Comparison of ENCODE assay signal across 16 cellular contexts in the genomic region with DNA sequence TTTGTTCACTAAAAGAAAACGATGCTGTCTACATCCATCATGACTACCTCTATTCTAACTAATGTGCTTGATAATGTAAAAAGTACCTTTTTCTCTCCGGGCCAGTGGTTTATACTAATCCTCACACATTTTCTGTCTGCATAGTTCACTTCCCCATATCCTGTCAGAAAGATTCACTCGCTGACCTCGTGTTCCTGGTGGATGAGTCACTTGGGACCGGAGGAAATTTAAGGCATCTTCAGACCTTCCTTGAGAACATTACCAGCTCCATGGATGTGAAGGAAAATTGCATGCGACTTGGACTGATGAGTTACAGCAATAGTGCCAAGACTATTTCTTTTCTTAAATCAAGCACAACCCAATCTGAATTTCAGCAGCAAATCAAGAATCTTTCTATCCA. TPM values are rescaled to one million over a fixed set of nuclear protein-coding genes. Genes with fewer than 3 reads are reported as not detected.
"Had no signal": no experiment of that assay in that cellular context is flagged by ENCODE, and none has a peak within 500 bp of the region (broad histone marks: within the 10 kb centered on the region; RNA-seq: fewer than 3 reads in every experiment).

No MANE protein-coding gene starts in this region.

- H3K4me3 ChIP-seq: colonic mucosa, left lung, psoas muscle had no signal

- H3K27ac Mint-ChIP-seq: activated CD8-positive, alpha-beta memory T cell treated with anti-CD3 and anti-CD28 coated beads, Interleukin-2, amount 10 ng/mL, durations not matched to agents 7 days and 5 days; activated naive CD8-positive, alpha-beta T cell; activated T-cell treated with anti-CD3 and anti-CD28 coated beads, Interleukin-2, amount 50 U/mL, for 24 hours; nephron had no signal

- DNase-seq: activated CD4-positive, alpha-beta T cell treated with anti-CD3 and anti-CD28 coated beads, Interleukin-2, amount 50 U/mL, for 4 hours; activated CD8-positive, alpha-beta memory T cell treated with anti-CD3 and anti-CD28 coated beads, Interleukin-2, amount 10 ng/mL, durations not matched to agents 7 days and 5 days; activated gamma-delta T cell; activated T-cell treated with anti-CD3 and anti-CD28 coated beads, Interleukin-2, amount 50 U/mL, for 24 hours; anterior cingulate cortex; colonic mucosa; head of caudate nucleus; left lung; psoas muscle; stimulated activated CD4-positive, alpha-beta T cell treated with anti-CD3 and anti-CD28 coated beads, Interleukin-2, amount 100 ng/mL, for 48 hours; stimulated activated naive CD4-positive, alpha-beta T cell treated with Interleukin-2 at 50 U/mL for 16 hours; T-helper 2 cell had no signal

- H3K27ac ChIP-seq: colonic mucosa, left lung, psoas muscle had no signal

- H3K36me3 ChIP-seq: colonic mucosa, left lung had no signal

- H3K4me1 Mint-ChIP-seq: activated CD8-positive, alpha-beta memory T cell treated with anti-CD3 and anti-CD28 coated beads, Interleukin-2, amount 10 ng/mL, durations not matched to agents 7 days and 5 days; nephron had no signal

- H3K36me3 Mint-ChIP-seq: activated CD8-positive, alpha-beta memory T cell treated with anti-CD3 and anti-CD28 coated beads, Interleukin-2, amount 10 ng/mL, durations not matched to agents 7 days and 5 days; activated naive CD8-positive, alpha-beta T cell had no signal

- H3K27me3 ChIP-seq: colonic mucosa, left lung had no signal

- H3K4me3 Mint-ChIP-seq: activated CD8-positive, alpha-beta memory T cell treated with anti-CD3 and anti-CD28 coated beads, Interleukin-2, amount 10 ng/mL, durations not matched to agents 7 days and 5 days; activated naive CD8-positive, alpha-beta T cell; activated T-cell treated with anti-CD3 and anti-CD28 coated beads, Interleukin-2, amount 50 U/mL, for 24 hours; nephron had no signal

- H3K9me3 ChIP-seq: colonic mucosa, left lung, psoas muscle had no signal

- H3K4me1 ChIP-seq: colonic mucosa, left lung, psoas muscle had no signal

- H3K9me3 Mint-ChIP-seq: activated T-cell treated with anti-CD3 and anti-CD28 coated beads, Interleukin-2, amount 50 U/mL, for 24 hours had no signal

RNA-seq across cellular contexts. Expression of a gene that starts 33.8 kb away (rescaled TPM):
- total RNA-seq: mucosa of gallbladder, psoas muscle, sciatic nerve had no signal
